ENCODE assay signal across 17 cellular contexts in genomic region chr14:50052517-50052916, GRCh38.
"Had no signal": no experiment of that assay in that cellular context is flagged by ENCODE, and none has a peak within 500 bp of the region (broad histone marks: within the 10 kb centered on the region; RNA-seq: fewer than 3 reads in every experiment).

No MANE protein-coding gene starts in this region.

- H3K27me3 Mint-ChIP-seq: central memory CD8-positive, alpha-beta T cell; naive thymus-derived CD8-positive, alpha-beta T cell had no signal

- H3K9me3 Mint-ChIP-seq: central memory CD8-positive, alpha-beta T cell; naive thymus-derived CD8-positive, alpha-beta T cell had no signal

- H3K4me3 Mint-ChIP-seq: central memory CD8-positive, alpha-beta T cell; naive thymus-derived CD8-positive, alpha-beta T cell had no signal

- ATAC-seq: esophagus mucosa; heart left ventricle; left lobe of liver; mucosa of descending colon; naive thymus-derived CD8-positive, alpha-beta T cell; right lobe of liver; upper lobe of right lung had no signal

- DNase-seq: effector memory CD4-positive, alpha-beta T cell; heart left ventricle; hippocampal formation; mammary epithelial cell; mucosa of descending colon; naive thymus-derived CD8-positive, alpha-beta T cell; posterior cingulate gyrus; right lobe of liver; spleen; stimulated activated CD4-positive, alpha-beta T cell treated with anti-CD3 and anti-CD28 coated beads, Interleukin-15, amount 100 ng/mL, for 24 hours; stimulated activated CD4-positive, alpha-beta T cell treated with anti-CD3 and anti-CD28 coated beads, Interleukin-1b, Interleukin-23, amount 100 ng/mL, for 48 hours; stimulated activated CD4-positive, alpha-beta T cell treated with anti-CD3 and anti-CD28 coated beads, Interleukin-4, amount 100 ng/mL, for 4 hours; stimulated activated naive CD4-positive, alpha-beta T cell treated with Interleukin-2 at 50 U/mL for 16 hours; upper lobe of right lung had no signal
